ENCODE assay signal across 9 cellular contexts in genomic region chr5:50445281-50445949, GRCh38. TPM values are rescaled to one million over a fixed set of nuclear protein-coding genes. Genes with fewer than 3 reads are reported as not detected.
DNase-seq lines count a peak whose midpoint lies in the region; ATAC-seq and TF ChIP-seq lines count a peak whose summit lies in the region.
"Had no signal": no experiment of that assay in that cellular context is flagged by ENCODE, and none has a peak within 500 bp of the region (broad histone marks: within the 10 kb centered on the region; RNA-seq: fewer than 3 reads in every experiment).

No MANE protein-coding gene starts in this region.

- no peak overlapping the region for H2AFZ ChIP-seq in SK-N-SH (ENCODE audit: low read depth)

- H3K27me3 ChIP-seq in SK-N-SH (ENCODE audit: insufficient read depth): no peaks in the 10 kb centered on the region

- intact Hi-C loops in activated T-helper 2 cell treated with anti-CD3 and anti-CD28 coated beads, Interferon-gamma antibody, Interleukin-2, Interleukin-4, amounts not matched to agents 10 μg/mL and 5 μg/mL and 100 μg/mL, durations not matched to agents 14 hours and 24 hours and 36 hours (cut with micrococcal nuclease): no loop called here

- CTCF ChIA-PET in SK-N-SH (lab: Yijun Ruan, JAX): no interaction called here

- peak; percentile 28 for DNase-seq in GM10266 (ENCODE audit: extremely low spot score)
- DNase-seq in activated T-helper 2 cell treated with anti-CD3 and anti-CD28 coated beads, Interferon-gamma antibody, Interleukin-2, Interleukin-4, amounts not matched to agents 10 μg/mL and 5 μg/mL and 100 μg/mL, durations not matched to agents 14 hours and 24 hours and 36 hours (ENCODE audit: low spot score): peak; percentile 27
- DNase-seq in NCI-H1694 (lab: John Stamatoyannopoulos, UW): no peak
- no peak for DNase-seq in SK-N-SH
- DNase-seq in NCI-H2107 (lab: John Stamatoyannopoulos, UW): no peak
- DNase-seq in SW 1271 (lab: John Stamatoyannopoulos, UW): no peak
- DNase-seq: heart left ventricle had no signal

- no peaks in the 10 kb centered on the region for H3K79me2 ChIP-seq in SK-N-SH (ENCODE audit: insufficient read depth)

- TF ChIP-seq RAD21 in SK-N-SH (IDR thresholded peaks at IDR 0.05; ENCODE audit: low read length): no peak

- no peaks in the 10 kb centered on the region for H3K27me3 Mint-ChIP-seq in activated T-helper 2 cell treated with anti-CD3 and anti-CD28 coated beads, Interferon-gamma antibody, Interleukin-2, Interleukin-4, amounts not matched to agents 10 μg/mL and 5 μg/mL and 100 μg/mL, durations not matched to agents 14 hours and 24 hours and 36 hours (ENCODE audit: low read depth)

- H3K9me3 Mint-ChIP-seq in activated T-helper 2 cell treated with anti-CD3 and anti-CD28 coated beads, Interferon-gamma antibody, Interleukin-2, Interleukin-4, amounts not matched to agents 10 μg/mL and 5 μg/mL and 100 μg/mL, durations not matched to agents 14 hours and 24 hours and 36 hours: peaks cover 9% of the 10 kb centered on the region

- ATAC-seq in GM21360 (IDR thresholded peaks at IDR 0.05; ENCODE audit: unreplicated experiment): peak; percentile 66
- ATAC-seq in HG03457 (IDR thresholded peaks at IDR 0.05; ENCODE audit: unreplicated experiment): peak; percentile 63

- H3K9me3 ChIP-seq in SK-N-SH: no peaks in the 10 kb centered on the region

- peaks cover 0 to 2% of the 10 kb centered on the region in 2 experiments; a peak in 1 of 4 replicates for H3K4me1 ChIP-seq in SK-N-SH (ENCODE audit: control insufficient read depth in 1 of 2, insufficient read depth in 2 of 2, low read depth in 1 of 2, low read length in 1 of 2)

- H3K4me3 ChIP-seq in SK-N-SH (ENCODE audit: low read depth in 2 of 2, low read length in 1 of 2): no peak overlapping the region
- H3K4me3 ChIP-seq: heart left ventricle had no signal

- H3K27ac ChIP-seq in SK-N-SH (ENCODE audit: low read depth in 2 of 2, low read length in 1 of 2): no peak overlapping the region

- no peaks in the 10 kb centered on the region for H3F3A ChIP-seq in SK-N-SH (replicated peaks; ENCODE audit: insufficient read depth)

- H3K4me3 Mint-ChIP-seq in activated T-helper 2 cell treated with anti-CD3 and anti-CD28 coated beads, Interferon-gamma antibody, Interleukin-2, Interleukin-4, amounts not matched to agents 10 μg/mL and 5 μg/mL and 100 μg/mL, durations not matched to agents 14 hours and 24 hours and 36 hours (ENCODE audit: low read depth): peak overlapping the region; percentile 9

- H3K4me1 Mint-ChIP-seq in activated T-helper 2 cell treated with anti-CD3 and anti-CD28 coated beads, Interferon-gamma antibody, Interleukin-2, Interleukin-4, amounts not matched to agents 10 μg/mL and 5 μg/mL and 100 μg/mL, durations not matched to agents 14 hours and 24 hours and 36 hours (ENCODE audit: low read depth): peaks cover 54% of the 10 kb centered on the region

- H3K4me2 ChIP-seq in SK-N-SH: no peak overlapping the region

- POLR2A ChIA-PET in SK-N-SH (lab: Yijun Ruan, JAX): no interaction called here

- no peaks in the 10 kb centered on the region for H3K9me2 ChIP-seq in SK-N-SH

- H3K9ac ChIP-seq in SK-N-SH: no peak overlapping the region

- TF ChIP-seq CTCF in GM10266 (IDR thresholded peaks at IDR 0.05; ENCODE audit: control insufficient read depth, insufficient read depth, low read depth, missing control alignments): no peak
- no peak for TF ChIP-seq CTCF in SK-N-SH (IDR thresholded peaks at IDR 0.05)

- 74% methylated on average over 6 of the region's 6 CpGs for WGBS in SK-N-SH (ENCODE audit: low lambda C conversion rate)

- peaks cover 20% of the 10 kb centered on the region for H3K36me3 Mint-ChIP-seq in activated T-helper 2 cell treated with anti-CD3 and anti-CD28 coated beads, Interferon-gamma antibody, Interleukin-2, Interleukin-4, amounts not matched to agents 10 μg/mL and 5 μg/mL and 100 μg/mL, durations not matched to agents 14 hours and 24 hours and 36 hours (ENCODE audit: low read depth)

- H3K27ac Mint-ChIP-seq in activated T-helper 2 cell treated with anti-CD3 and anti-CD28 coated beads, Interferon-gamma antibody, Interleukin-2, Interleukin-4, amounts not matched to agents 10 μg/mL and 5 μg/mL and 100 μg/mL, durations not matched to agents 14 hours and 24 hours and 36 hours: peak overlapping the region; percentile 62

- H3K36me3 ChIP-seq in SK-N-SH (replicated peaks in 1 of 2; ENCODE audit: control insufficient read depth in 1 of 2, insufficient read depth in 2 of 2, low read length in 1 of 2): no peaks in the 10 kb centered on the region
- H3K36me3 ChIP-seq: heart left ventricle had no signal

- no peaks in the 10 kb centered on the region for H4K20me1 ChIP-seq in SK-N-SH (ENCODE audit: insufficient read depth)

- TF ChIP-seq EP300 in SK-N-SH (IDR thresholded peaks at IDR 0.05; ENCODE audit: borderline replicate concordance in 1 of 2, low read depth in 1 of 2, low read length in 1 of 2): no peak

TF ChIP-seq in SK-N-SH, 30 proteins besides CTCF, POLR2A, EP300 and RAD21:
- TF ChIP-seq TAF1 (IDR thresholded peaks at IDR 0.05; ENCODE audit: borderline replicate concordance, low read depth, low read length) (no peak), FOXM1 (IDR thresholded peaks at IDR 0.05; ENCODE audit: low read depth) (no peak), PBX3 (IDR thresholded peaks at IDR 0.05) (no peak), CHD2 (IDR thresholded peaks at IDR 0.05; ENCODE audit: low read length, partially characterized antibody) (no peak), SIN3A (IDR thresholded peaks at IDR 0.05; ENCODE audit: borderline replicate concordance, low read depth, low read length) (no peak), YY1 (IDR thresholded peaks at IDR 0.05; ENCODE audit: low read depth) (no peak), SMC3 (IDR thresholded peaks at IDR 0.05; ENCODE audit: low read depth, low read length) (no peak)
- TF ChIP-seq, protein P1, sequence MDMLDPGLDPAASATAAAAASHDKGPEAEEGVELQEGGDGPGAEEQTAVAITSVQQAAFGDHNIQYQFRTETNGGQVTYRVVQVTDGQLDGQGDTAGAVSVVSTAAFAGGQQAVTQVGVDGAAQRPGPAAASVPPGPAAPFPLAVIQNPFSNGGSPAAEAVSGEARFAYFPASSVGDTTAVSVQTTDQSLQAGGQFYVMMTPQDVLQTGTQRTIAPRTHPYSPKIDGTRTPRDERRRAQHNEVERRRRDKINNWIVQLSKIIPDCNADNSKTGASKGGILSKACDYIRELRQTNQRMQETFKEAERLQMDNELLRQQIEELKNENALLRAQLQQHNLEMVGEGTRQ (IDR thresholded peaks at IDR 0.05; ENCODE audit: borderline replicate concordance, low read depth, low read length): no peak

RNA-seq across cellular contexts. Expression of gene EMB, which starts 4.3 kb away (rescaled TPM):
- total RNA-seq in activated T-helper 2 cell treated with anti-CD3 and anti-CD28 coated beads, Interferon-gamma antibody, Interleukin-2, Interleukin-4, amounts not matched to agents 10 μg/mL and 5 μg/mL and 100 μg/mL, durations not matched to agents 14 hours and 24 hours and 36 hours: 77.6 and 78.6 TPM in 2 replicates
- 15.5 and 22.6 TPM in 2 replicates for polyA plus RNA-seq in SK-N-SH (2012; rRNA removed)
- 26.8 and 32.7 TPM in 2 replicates for polyA plus RNA-seq in SK-N-SH (2012; cell fraction: cytosol; rRNA removed)
- 5.1 and 17.8 TPM in 2 replicates for polyA plus RNA-seq in SK-N-SH (2012; cell fraction: nucleus; rRNA removed)

Comparison
In these comparisons a context has a peak if more than half of its experiments do, and no peak if none do; other contexts are left out.
1. DNase-seq: peak in GM10266 (single experiment) and activated T-helper 2 cell treated with anti-CD3 and anti-CD28 coated beads, Interferon-gamma antibody, Interleukin-2, Interleukin-4, amounts not matched to agents 10 μg/mL and 5 μg/mL and 100 μg/mL, durations not matched to agents 14 hours and 24 hours and 36 hours (single experiment); none in NCI-H1694 (single experiment), SK-N-SH (single experiment), NCI-H2107 (single experiment) and SW 1271 (0 of 2).